Comparison of ENCODE assay signal across 1 cellular context in genomic region chr1:16644179-16645043, GRCh38.
TF ChIP-seq lines count a peak whose summit lies in the region.

No MANE protein-coding gene starts in this region.

TF ChIP-seq in HepG2, 621 proteins besides CTCF, POLR2A, EP300 and RAD21 (continued from another document and continues in another):
- TF ChIP-seq ZNF263 (CRISPR knock-in tag; IDR thresholded peaks at IDR 0.05) (peak; percentile 78), TOPORS (CRISPR knock-in tag; IDR thresholded peaks at IDR 0.05) (peak; percentile 54; the same call in 1 of the 2 replicates), ZFP37 (CRISPR knock-in tag; IDR thresholded peaks at IDR 0.05; ENCODE audit: borderline replicate concordance) (peak; percentile 74), ZNF414 (CRISPR knock-in tag; IDR thresholded peaks at IDR 0.05) (peak; percentile 81; the same call in 1 of the 2 replicates), ZNF713 (CRISPR knock-in tag; IDR thresholded peaks at IDR 0.05) (peak; percentile 98), ARHGAP35 (CRISPR knock-in tag; IDR thresholded peaks at IDR 0.05; ENCODE audit: borderline replicate concordance) (peak; percentile 97), ZNF3 (CRISPR knock-in tag; IDR thresholded peaks at IDR 0.05) (no peak), CEBPB (IDR thresholded peaks at IDR 0.05; ENCODE audit: borderline replicate concordance, low read depth, low read length) (no peak), JARID2 (CRISPR knock-in tag; IDR thresholded peaks at IDR 0.05; ENCODE audit: insufficient replicate concordance) (peak; percentile 98), KAT7 (CRISPR knock-in tag; IDR thresholded peaks at IDR 0.05; ENCODE audit: borderline replicate concordance) (peak; percentile 100), ZNF280D (CRISPR knock-in tag; IDR thresholded peaks at IDR 0.05) (peak; percentile 93), GATA4 (IDR thresholded peaks at IDR 0.05; ENCODE audit: borderline replicate concordance, low read depth) (peak; percentile 58; the same call in 1 of the 2 replicates), CSRNP1 (CRISPR knock-in tag; IDR thresholded peaks at IDR 0.05) (peak; percentile 81), ATRX (CRISPR knock-in tag; IDR thresholded peaks at IDR 0.05; ENCODE audit: borderline replicate concordance) (no peak; the same call in none of the 2 replicates), JUND (CRISPR knock-in tag; IDR thresholded peaks at IDR 0.05) (peak; percentile 65; the same call in 1 of the 2 replicates), FOXP1 (IDR thresholded peaks at IDR 0.05) (no peak), FOXP1 (CRISPR knock-in tag; IDR thresholded peaks at IDR 0.05) (peak; percentile 66; the same call in 1 of the 2 replicates), MATR3 (CRISPR knock-in tag; IDR thresholded peaks at IDR 0.05) (no peak), PLRG1 (conservative IDR thresholded peaks at IDR 0.05) (no peak), PHF21A (CRISPR knock-in tag; IDR thresholded peaks at IDR 0.05) (no peak), SIX4 (CRISPR knock-in tag; IDR thresholded peaks at IDR 0.05) (peak; percentile 86), ESRRA (CRISPR knock-in tag; IDR thresholded peaks at IDR 0.05; ENCODE audit: low read depth) (peak; percentile 94), ZNF737 (CRISPR knock-in tag; IDR thresholded peaks at IDR 0.05; ENCODE audit: borderline replicate concordance) (no peak), CENPBD1 (CRISPR knock-in tag; IDR thresholded peaks at IDR 0.05; ENCODE audit: borderline replicate concordance, low read depth) (no peak; the same call in 1 of the 2 replicates), RBM22 (optimal IDR thresholded peaks at IDR 0.05; ENCODE audit: low read length) (no peak), IRF9 (CRISPR knock-in tag; IDR thresholded peaks at IDR 0.05; ENCODE audit: borderline replicate concordance) (peak; percentile 100), NRL (CRISPR knock-in tag; IDR thresholded peaks at IDR 0.05; ENCODE audit: borderline replicate concordance) (peak; percentile 96), ZNF7 (CRISPR knock-in tag; IDR thresholded peaks at IDR 0.05) (no peak; the same call in 1 of the 2 replicates), ZNF256 (CRISPR knock-in tag; conservative IDR thresholded peaks at IDR 0.05) (0 out of 2 replicates have a peak, but pooled peaks have one; percentile 90), MAFF (IDR thresholded peaks at IDR 0.05; ENCODE audit: low read depth, low read length) (no peak), ZBTB38 (CRISPR knock-in tag; IDR thresholded peaks at IDR 0.05) (peak; percentile 100), ZNF564 (CRISPR knock-in tag; IDR thresholded peaks at IDR 0.05) (no peak), CHCHD3 (CRISPR knock-in tag; IDR thresholded peaks at IDR 0.05) (peak; percentile 97; the same call in 1 of the 2 replicates), TAF1 (CRISPR knock-in tag; IDR thresholded peaks at IDR 0.05) (peak; percentile 86), ZNF576 (CRISPR knock-in tag; IDR thresholded peaks at IDR 0.05) (peak; percentile 94; the same call in 1 of the 2 replicates), AKAP8 (CRISPR knock-in tag; IDR thresholded peaks at IDR 0.05) (peak; percentile 98), SAFB2 (CRISPR knock-in tag; IDR thresholded peaks at IDR 0.05; ENCODE audit: borderline replicate concordance, low read depth) (peak; percentile 100), FOXO4 (CRISPR knock-in tag; conservative IDR thresholded peaks at IDR 0.05) (no peak; the same call in 1 of the 2 replicates), ZNF232 (CRISPR knock-in tag; IDR thresholded peaks at IDR 0.05; ENCODE audit: borderline replicate concordance) (peak; percentile 79), BRCA1 (CRISPR knock-in tag; IDR thresholded peaks at IDR 0.05) (peak; percentile 99), ZKSCAN1 (IDR thresholded peaks at IDR 0.05; ENCODE audit: low read length) (peak; percentile 57), PRDM4 (CRISPR knock-in tag; IDR thresholded peaks at IDR 0.05; ENCODE audit: borderline replicate concordance) (peak; percentile 81; the same call in 1 of the 2 replicates), ZNF124 (CRISPR knock-in tag; IDR thresholded peaks at IDR 0.05) (peak; percentile 99), ZNF782 (CRISPR knock-in tag; IDR thresholded peaks at IDR 0.05; ENCODE audit: borderline replicate concordance) (peak; percentile 99; the same call in 1 of the 2 replicates), ZNF672 (CRISPR knock-in tag; IDR thresholded peaks at IDR 0.05) (peak; percentile 92), HNF1B (CRISPR knock-in tag; IDR thresholded peaks at IDR 0.05) (peak; percentile 98), ZBED4 (CRISPR knock-in tag; IDR thresholded peaks at IDR 0.05; ENCODE audit: borderline replicate concordance) (peak; percentile 97), ZNF572 (CRISPR knock-in tag; IDR thresholded peaks at IDR 0.05) (peak; percentile 55; the same call in 1 of the 2 replicates), ZNF605 (CRISPR knock-in tag; IDR thresholded peaks at IDR 0.05) (peak; percentile 98), RFX3 (CRISPR knock-in tag; IDR thresholded peaks at IDR 0.05) (peak; percentile 52), BCL6 (CRISPR knock-in tag; IDR thresholded peaks at IDR 0.05) (peak; percentile 84), ZNF850 (CRISPR knock-in tag; conservative IDR thresholded peaks at IDR 0.05) (0 out of 2 replicates have a peak, but pooled peaks have one; percentile 60), ZNF354B (CRISPR knock-in tag; IDR thresholded peaks at IDR 0.05) (no peak)
